1 cellular context compared by ENCODE assay signal in genomic region chr19:50679177-50680125, GRCh38.
TF ChIP-seq lines count a peak whose summit lies in the region.

No MANE protein-coding gene starts in this region.

TF ChIP-seq in HEK293, 187 proteins besides CTCF, POLR2A, EP300 and RAD21 (continued from another document and continues in another):
- TF ChIP-seq ZNF692 (tag by site-specific recombination; IDR thresholded peaks at IDR 0.05) (peak; percentile 61), ZNF658 (tag by site-specific recombination; IDR thresholded peaks at IDR 0.05) (no peak), ZNF514 (tag by site-specific recombination; IDR thresholded peaks at IDR 0.05) (no peak), PATZ1 (tag by site-specific recombination; IDR thresholded peaks at IDR 0.05) (peak; percentile 39), HOXD13 (CRISPR knock-in tag; IDR thresholded peaks at IDR 0.05; ENCODE audit: borderline replicate concordance) (no peak), ZNF571 (tag by site-specific recombination; IDR thresholded peaks at IDR 0.05) (no peak), ZNF423 (tag by site-specific recombination; IDR thresholded peaks at IDR 0.05) (peak; percentile 68), PRDM6 (tag by site-specific recombination; IDR thresholded peaks at IDR 0.05) (no peak), ZSCAN5A (tag by site-specific recombination; IDR thresholded peaks at IDR 0.05) (no peak), REPIN1 (tag by site-specific recombination; IDR thresholded peaks at IDR 0.05; ENCODE audit: low read depth) (no peak), ZNF362 (tag by site-specific recombination; IDR thresholded peaks at IDR 0.05) (no peak), ZNF561 (tag by site-specific recombination; IDR thresholded peaks at IDR 0.05; ENCODE audit: borderline replicate concordance) (no peak), ZNF155 (tag by site-specific recombination; IDR thresholded peaks at IDR 0.05) (no peak), ZFP41 (tag by site-specific recombination; IDR thresholded peaks at IDR 0.05; ENCODE audit: borderline replicate concordance) (no peak), ZNF404 (tag by site-specific recombination; IDR thresholded peaks at IDR 0.05) (no peak), RBAK (tag by site-specific recombination; IDR thresholded peaks at IDR 0.05) (no peak), ZNF221 (tag by site-specific recombination; IDR thresholded peaks at IDR 0.05; ENCODE audit: borderline replicate concordance) (no peak), ZNF138 (tag by site-specific recombination; IDR thresholded peaks at IDR 0.05; ENCODE audit: borderline replicate concordance) (0 out of 2 replicates have a peak, but pooled peaks have one; percentile 55), ZNF324 (tag by site-specific recombination; IDR thresholded peaks at IDR 0.05) (peak; percentile 20; the same call in 1 of the 2 replicates), WT1 (tag by site-specific recombination; IDR thresholded peaks at IDR 0.05) (no peak), ZNF394 (tag by site-specific recombination; IDR thresholded peaks at IDR 0.05; ENCODE audit: borderline replicate concordance) (no peak), SALL2 (tag by site-specific recombination; IDR thresholded peaks at IDR 0.05; ENCODE audit: borderline replicate concordance) (peak; percentile 76), GLI4 (tag by site-specific recombination; IDR thresholded peaks at IDR 0.05) (no peak), ZNF114 (tag by site-specific recombination; IDR thresholded peaks at IDR 0.05) (peak; percentile 94; the same call in 1 of the 2 replicates), ZNF558 (tag by site-specific recombination; IDR thresholded peaks at IDR 0.05) (no peak), OSR2 (tag by site-specific recombination; IDR thresholded peaks at IDR 0.05) (no peak), ZNF140 (tag by site-specific recombination; IDR thresholded peaks at IDR 0.05) (no peak), ZNF548 (tag by site-specific recombination; IDR thresholded peaks at IDR 0.05) (0 out of 2 replicates have a peak, but pooled peaks have one; percentile 54), SP3 (tag by site-specific recombination; IDR thresholded peaks at IDR 0.05) (no peak; the same call in 1 of the 2 replicates), ZNF639 (tag by site-specific recombination; IDR thresholded peaks at IDR 0.05) (no peak), ZNF473 (tag by site-specific recombination; IDR thresholded peaks at IDR 0.05) (no peak), SP2 (tag by site-specific recombination; IDR thresholded peaks at IDR 0.05) (peak; percentile 60), TRIM28 (IDR thresholded peaks at IDR 0.05; ENCODE audit: borderline replicate concordance, low read length) (no peak), ZNF830 (tag by site-specific recombination; IDR thresholded peaks at IDR 0.05; ENCODE audit: low read depth) (no peak), ZXDB (tag by site-specific recombination; IDR thresholded peaks at IDR 0.05) (peak; percentile 30; the same call in 1 of the 2 replicates), ZNF121 (tag by site-specific recombination; IDR thresholded peaks at IDR 0.05) (no peak), ZBTB20 (tag by site-specific recombination; IDR thresholded peaks at IDR 0.05) (no peak; the same call in 1 of the 2 replicates), ZNF785 (tag by site-specific recombination; IDR thresholded peaks at IDR 0.05) (peak; percentile 34), GFI1B (tag by site-specific recombination; IDR thresholded peaks at IDR 0.05) (no peak), ZNF146 (tag by site-specific recombination; IDR thresholded peaks at IDR 0.05) (no peak), HOXC10 (CRISPR knock-in tag; IDR thresholded peaks at IDR 0.05) (no peak), ZNF623 (tag by site-specific recombination; IDR thresholded peaks at IDR 0.05) (no peak; the same call in 1 of the 2 replicates), ZIC2 (tag by site-specific recombination; IDR thresholded peaks at IDR 0.05) (no peak), ZNF530 (tag by site-specific recombination; IDR thresholded peaks at IDR 0.05; ENCODE audit: low read depth) (no peak), ZNF48 (tag by site-specific recombination; IDR thresholded peaks at IDR 0.05) (no peak), ZNF169 (tag by site-specific recombination; IDR thresholded peaks at IDR 0.05) (no peak), ZNF280C (tag by site-specific recombination; IDR thresholded peaks at IDR 0.05) (no peak), ZNF175 (tag by site-specific recombination; IDR thresholded peaks at IDR 0.05) (0 out of 2 replicates have a peak, but pooled peaks have one; percentile 56), ZNF560 (tag by site-specific recombination; IDR thresholded peaks at IDR 0.05; ENCODE audit: borderline replicate concordance) (no peak), YY2 (tag by site-specific recombination; IDR thresholded peaks at IDR 0.05) (no peak), ZNF341 (tag by site-specific recombination; IDR thresholded peaks at IDR 0.05; ENCODE audit: low read depth) (no peak), PRDM2 (tag by site-specific recombination; IDR thresholded peaks at IDR 0.05; ENCODE audit: borderline replicate concordance) (no peak), BCL11A (tag by site-specific recombination; IDR thresholded peaks at IDR 0.05; ENCODE audit: low read depth) (peak; percentile 62; the same call in 1 of the 2 replicates), ZNF544 (tag by site-specific recombination; IDR thresholded peaks at IDR 0.05) (peak; percentile 73; the same call in 1 of the 2 replicates)
